21 cellular contexts compared by ENCODE assay signal in genomic region chr13:58059624-58060023, GRCh38.
DNase-seq lines count a peak whose midpoint lies in the region; ATAC-seq, FAIRE-seq and TF ChIP-seq lines count a peak whose summit lies in the region.
"Had no signal": no experiment of that assay in that cellular context is flagged by ENCODE, and none has a peak within 500 bp of the region (broad histone marks: within the 10 kb centered on the region; RNA-seq: fewer than 3 reads in every experiment).

No MANE protein-coding gene starts in this region.

- ATAC-seq in IMR-90 (ENCODE audit: low read depth) (no peak), upper lobe of right lung (no peak)
- ATAC-seq: CD8-positive, alpha-beta T cell had no signal

- H3K27ac ChIP-seq in IMR-90 (ENCODE audit: insufficient read depth, low read length) (no peak overlapping the region), upper lobe of right lung (no peak overlapping the region)
- H3K27ac ChIP-seq: BLaER1, C4-2B had no signal

- H3K4ac ChIP-seq in IMR-90 (ENCODE audit: low read depth, low read length) = no peak overlapping the region

- no peak overlapping the region for H2BK5ac ChIP-seq in IMR-90 (ENCODE audit: low read depth, low read length, poor library complexity, severe bottlenecking)

- BruUV-seq in IMR-90 (replicated peaks; lab: Mats Ljungman, UMichigan) = no TSS peak

- H4K8ac ChIP-seq in IMR-90 (ENCODE audit: low read depth in 2 of 2, low read length in 2 of 2) = no peak overlapping the region

- no peak overlapping the region for H3K18ac ChIP-seq in IMR-90 (ENCODE audit: low read depth, low read length)

- H2BK20ac ChIP-seq in IMR-90 (ENCODE audit: low read depth, low read length) = no peak overlapping the region

- peak; percentile 6 for FAIRE-seq in A204.1 (lab: Jason Lieb, UNC)
- FAIRE-seq: GM12891, GM18507, H54 had no signal

- TF ChIP-seq CTCF in IMR-90 (conservative IDR thresholded peaks at IDR 0.05; ENCODE audit: low read depth, low read length) (no peak), retinal pigment epithelial cell (conservative IDR thresholded peaks at IDR 0.05; ENCODE audit: low read depth, low read length) (no peak), upper lobe of right lung (IDR thresholded peaks at IDR 0.05) (no peak), GM10248 (IDR thresholded peaks at IDR 0.05; ENCODE audit: control extremely low read depth, extremely low read depth, low read depth, missing control alignments) (no peak)

- H3K56ac ChIP-seq in IMR-90 (ENCODE audit: extremely low read depth, insufficient read depth, low read length) = no peak overlapping the region

- H2BK120ac ChIP-seq in IMR-90 (ENCODE audit: low read depth, low read length) = no peak overlapping the region

- no peak overlapping the region for H3K9ac ChIP-seq in IMR-90 (ENCODE audit: low read depth, low read length)
- H3K9ac ChIP-seq: BLaER1 had no signal

- H2AK9ac ChIP-seq in IMR-90 (replicated peaks; ENCODE audit: low read depth, low read length, poor library complexity) = no peak overlapping the region

- H3K23ac ChIP-seq in IMR-90 (ENCODE audit: low read depth, low read length) = no peak overlapping the region

- H3K36me3 ChIP-seq in IMR-90 (ENCODE audit: control insufficient read depth, insufficient read depth, low read length) (no peaks in the 10 kb centered on the region), upper lobe of right lung (no peaks in the 10 kb centered on the region)
- H3K36me3 ChIP-seq: BLaER1, HAP-1 had no signal

- H3K4me3 ChIP-seq in IMR-90 (ENCODE audit: insufficient read depth, low read depth, low read length) (no peak overlapping the region), retinal pigment epithelial cell (ENCODE audit: low read length) (no peak overlapping the region), upper lobe of right lung (no peak overlapping the region)
- H3K4me3 ChIP-seq: BLaER1, HAP-1 had no signal

- H3K14ac ChIP-seq in IMR-90 (replicated peaks; ENCODE audit: low read depth, low read length) = no peak overlapping the region

- in situ Hi-C loops in IMR-90 (cut with MboI; ENCODE audit: low sequenced_read_pairs) = no loop called here

- no peaks in the 10 kb centered on the region for H3K27me3 ChIP-seq in IMR-90 (ENCODE audit: control insufficient read depth, insufficient read depth, low read length)
- H3K27me3 ChIP-seq in upper lobe of right lung = no peaks in the 10 kb centered on the region
- H3K27me3 ChIP-seq: BLaER1 had no signal

- H2AK5ac ChIP-seq in IMR-90 (ENCODE audit: low read depth, low read length) = no peak overlapping the region

- H3K9me3 ChIP-seq in IMR-90 (ENCODE audit: control insufficient read depth, insufficient read depth, low read length) = no peaks in the 10 kb centered on the region; the same call in 1 of the 2 replicates
- no peaks in the 10 kb centered on the region for H3K9me3 ChIP-seq in upper lobe of right lung
- H3K9me3 ChIP-seq: BLaER1, Caco-2, HAP-1 had no signal

- dilution Hi-C loops in IMR-90 (cut with HindIII; ENCODE audit: low sequenced_read_pairs, unreplicated experiment) = no loop called here

- no CpG with 5 or more reads among the region's 1 CpG for WGBS in IMR-90 (ENCODE audit: extremely low coverage in 2 of 2, insufficient read length in 1 of 2), 2 experiments

- H4K20me1 ChIP-seq in IMR-90 (ENCODE audit: insufficient read depth, low read length) = no peaks in the 10 kb centered on the region
- H4K20me1 ChIP-seq: BLaER1 had no signal

- no peak overlapping the region for H4K91ac ChIP-seq in IMR-90 (ENCODE audit: insufficient read depth, low read depth, low read length)

- H3K79me1 ChIP-seq in IMR-90 (ENCODE audit: low read depth in 1 of 2, low read length in 2 of 2) = no peaks in the 10 kb centered on the region

- no peaks in the 10 kb centered on the region for H3K9me1 ChIP-seq in IMR-90 (ENCODE audit: insufficient read depth, low read length)

- no peak for TF ChIP-seq POLR2A in IMR-90 (IDR thresholded peaks at IDR 0.05; ENCODE audit: low read depth, low read length)

- no peak overlapping the region for H4K5ac ChIP-seq in IMR-90 (ENCODE audit: low read depth, low read length)

- POLR2A ChIA-PET in IMR-90 (lab: Charles Lee; ENCODE audit: unreplicated experiment) (interaction anchor here (0.6 kb wide), 1 partner anchor 1085 kb away, joined by 3 read pairs; no protein-coding TSS in a partner anchor), GM10248 (lab: Yijun Ruan, JAX) (no interaction called here)

- intact Hi-C loops in IMR-90 (cut with micrococcal nuclease) (no loop called here), upper lobe of right lung (cut with DNase I) (no loop called here)

- H2BK15ac ChIP-seq in IMR-90 (ENCODE audit: low read depth, low read length) = no peak overlapping the region

- no peak for TF ChIP-seq RAD21 in IMR-90 (IDR thresholded peaks at IDR 0.05; ENCODE audit: low read length)

- H3K4me2 ChIP-seq in IMR-90 (ENCODE audit: low read depth, low read length) = no peak overlapping the region
- H3K4me2 ChIP-seq: BLaER1 had no signal

- no peaks in the 10 kb centered on the region for H3K4me1 ChIP-seq in IMR-90 (ENCODE audit: control insufficient read depth, insufficient read depth, low read length)
- H3K4me1 ChIP-seq in upper lobe of right lung = no peaks in the 10 kb centered on the region
- H3K4me1 ChIP-seq: BLaER1, HAP-1 had no signal

- DNase-seq in IMR-90 (no peak), retinal pigment epithelial cell (ENCODE audit: low read depth) (peak; percentile 25), DMS153 (lab: John Stamatoyannopoulos, UW) (no peak), upper lobe of right lung (no peak), GM10248 (ENCODE audit: extremely low spot score) (no peak)
- DNase-seq: 8988T; Caco-2; CD4-positive, CD25-positive, alpha-beta regulatory T cell; CD8-positive, alpha-beta T cell; DMS79; EL; GDM1; GOT3; HFFc6 had no signal

- H2AFZ ChIP-seq in IMR-90 (replicated peaks; ENCODE audit: low read length, poor library complexity) = no peak overlapping the region

- CTCF ChIA-PET in IMR-90 (lab: Yijun Ruan, JAX) (no interaction called here), GM10248 (lab: Yijun Ruan, JAX) (no interaction called here)

TF ChIP-seq in IMR-90, 13 proteins besides CTCF, POLR2A, EP300 and RAD21:
- TF ChIP-seq BHLHE40 (IDR thresholded peaks at IDR 0.05; ENCODE audit: low read depth, low read length) = no peak
- peak; percentile 72 for TF ChIP-seq MAFK (IDR thresholded peaks at IDR 0.05; ENCODE audit: low read depth, low read length)
